18 cellular contexts compared by ENCODE assay signal in the genomic region with DNA sequence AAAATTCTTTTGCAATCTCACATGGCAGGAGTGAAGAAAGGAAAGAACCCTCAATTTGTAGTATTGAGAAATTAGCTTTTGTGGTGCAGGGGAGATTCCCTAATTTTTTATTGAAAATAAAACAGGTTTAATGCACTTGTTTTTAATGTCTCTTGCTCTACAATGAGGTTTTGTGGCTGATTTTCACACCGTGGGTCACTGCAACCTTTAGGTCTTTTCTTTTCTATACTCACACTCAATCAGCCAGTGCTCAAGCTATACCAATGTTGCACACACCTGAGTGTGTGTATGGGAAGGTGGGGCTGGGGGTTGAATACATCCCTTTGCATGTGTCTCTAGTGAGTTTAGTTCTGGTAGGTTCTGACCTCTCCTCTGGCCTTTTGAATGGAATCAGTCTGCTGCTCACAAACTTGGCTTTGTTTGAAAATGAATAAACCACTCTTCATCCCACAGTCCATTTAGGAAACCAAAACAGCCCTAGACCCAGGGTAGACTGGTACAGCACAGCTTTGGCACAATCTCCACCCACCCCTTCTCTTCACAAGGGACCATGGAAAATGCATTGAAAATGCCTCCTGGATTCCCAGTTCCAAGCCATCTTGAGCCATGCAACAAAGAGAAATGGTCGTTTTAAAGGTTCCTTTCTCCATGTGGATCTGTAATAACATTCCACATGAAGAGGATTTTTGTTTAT.
DNase-seq lines count a peak whose midpoint lies in the region; ATAC-seq and TF ChIP-seq lines count a peak whose summit lies in the region.
"Had no signal": no experiment of that assay in that cellular context is flagged by ENCODE, and none has a peak within 500 bp of the region (broad histone marks: within the 10 kb centered on the region; RNA-seq: fewer than 3 reads in every experiment).

No MANE protein-coding gene starts in this region.

- CTCF ChIA-PET in activated CD8-positive, alpha-beta memory T cell treated with anti-CD3 and anti-CD28 coated beads, Interleukin-2, amount 10 ng/mL, durations not matched to agents 7 days and 5 days (lab: Charles Lee) = interaction anchor here (0.7 to 2.7 kb wide), 4 partner anchors 15 to 79 kb away, joined by 3 to 13 read pairs (median 4); no protein-coding TSS in a partner anchor

- H3K27ac ChIP-seq in temporal lobe (ENCODE audit: low read depth, low read length) = peak overlapping the region; percentile 99
- H3K27ac ChIP-seq: SJCRH30 had no signal

- H3K27me3 Mint-ChIP-seq in activated CD8-positive, alpha-beta memory T cell treated with anti-CD3 and anti-CD28 coated beads, Interleukin-2, amount 10 ng/mL, durations not matched to agents 7 days and 5 days = peaks cover 4% of the 10 kb centered on the region
- H3K27me3 Mint-ChIP-seq in natural killer cell (ENCODE audit: low read depth in 2 of 2) = no peaks in the 10 kb centered on the region

- in situ Hi-C loops in KBM-7 (cut with MboI; ENCODE audit: low pct_unique_long_range_greater_than_20kb, low sequenced_read_pairs) = no loop called here

- H3K4me3 Mint-ChIP-seq in activated CD8-positive, alpha-beta memory T cell treated with anti-CD3 and anti-CD28 coated beads, Interleukin-2, amount 10 ng/mL, durations not matched to agents 7 days and 5 days = no peak overlapping the region
- peak overlapping the region; percentile 76 for H3K4me3 Mint-ChIP-seq in natural killer cell
- H3K4me3 Mint-ChIP-seq: HFFc6 had no signal

- peaks cover 28% of the 10 kb centered on the region for H3K4me1 Mint-ChIP-seq in activated CD8-positive, alpha-beta memory T cell treated with anti-CD3 and anti-CD28 coated beads, Interleukin-2, amount 10 ng/mL, durations not matched to agents 7 days and 5 days
- peaks cover 46 to 54% of the 10 kb centered on the region in 2 donors for H3K4me1 Mint-ChIP-seq in natural killer cell

- H3K36me3 Mint-ChIP-seq in activated CD8-positive, alpha-beta memory T cell treated with anti-CD3 and anti-CD28 coated beads, Interleukin-2, amount 10 ng/mL, durations not matched to agents 7 days and 5 days = no peaks in the 10 kb centered on the region
- H3K36me3 Mint-ChIP-seq in natural killer cell = no peaks in the 10 kb centered on the region

- H3K27ac Mint-ChIP-seq in activated CD8-positive, alpha-beta memory T cell treated with anti-CD3 and anti-CD28 coated beads, Interleukin-2, amount 10 ng/mL, durations not matched to agents 7 days and 5 days = peak overlapping the region; percentile 74
- peak overlapping the region; percentile 85 for H3K27ac Mint-ChIP-seq in natural killer cell
- H3K27ac Mint-ChIP-seq: HFFc6 had no signal

- no peak for ATAC-seq in activated CD8-positive, alpha-beta memory T cell treated with anti-CD3 and anti-CD28 coated beads, Interleukin-2, amount 10 ng/mL, durations not matched to agents 7 days and 5 days
- ATAC-seq in natural killer cell = peak; percentile 32 to 61 (median 55)
- no peak for ATAC-seq in left cardiac atrium
- ATAC-seq: HepG2, PC-3 had no signal

- no peak for TF ChIP-seq CTCF in natural killer cell (IDR thresholded peaks at IDR 0.05)

- intact Hi-C loops in natural killer cell (cut with micrococcal nuclease) = loop anchor here (5.0 kb wide), 1 partner anchor 37 kb away; no protein-coding TSS in a partner anchor
- intact Hi-C loops in left cardiac atrium (cut with DNase I) = no loop called here

- H3K9me3 Mint-ChIP-seq in activated CD8-positive, alpha-beta memory T cell treated with anti-CD3 and anti-CD28 coated beads, Interleukin-2, amount 10 ng/mL, durations not matched to agents 7 days and 5 days (ENCODE audit: low read depth) = no peaks in the 10 kb centered on the region
- H3K9me3 Mint-ChIP-seq in natural killer cell = no peaks in the 10 kb centered on the region

- no peak for DNase-seq in activated CD8-positive, alpha-beta memory T cell treated with anti-CD3 and anti-CD28 coated beads, Interleukin-2, amount 10 ng/mL, durations not matched to agents 7 days and 5 days
- no peak for DNase-seq in activated CD8-positive, alpha-beta memory T cell treated with anti-CD3 and anti-CD28 coated beads for 24 hours
- DNase-seq in globus pallidus (ENCODE audit: low spot score) (peak; percentile 92), natural killer cell (no peak), left cardiac atrium (no peak), CD1c-positive myeloid dendritic cell (ENCODE audit: extremely low spot score) (no peak), KBM-7 (no peak)
- DNase-seq: DMS 273 treated with DMSO at 0.1 percent for 48 hours, GDM1, HFFc6, MG63, NCI-H2171, NCI-H446, NCI-H748 treated with DMSO at 0.1 percent for 48 hours, PC-3, SJCRH30 had no signal

Comparison
In these comparisons a context has a peak if more than half of its experiments do, and no peak if none do; other contexts are left out.
1. ATAC-seq: peak in natural killer cell (3 of 3); none in activated CD8-positive, alpha-beta memory T cell treated with anti-CD3 and anti-CD28 coated beads, Interleukin-2, amount 10 ng/mL, durations not matched to agents 7 days and 5 days (single experiment) and left cardiac atrium (0 of 2).